In the genomic region with DNA sequence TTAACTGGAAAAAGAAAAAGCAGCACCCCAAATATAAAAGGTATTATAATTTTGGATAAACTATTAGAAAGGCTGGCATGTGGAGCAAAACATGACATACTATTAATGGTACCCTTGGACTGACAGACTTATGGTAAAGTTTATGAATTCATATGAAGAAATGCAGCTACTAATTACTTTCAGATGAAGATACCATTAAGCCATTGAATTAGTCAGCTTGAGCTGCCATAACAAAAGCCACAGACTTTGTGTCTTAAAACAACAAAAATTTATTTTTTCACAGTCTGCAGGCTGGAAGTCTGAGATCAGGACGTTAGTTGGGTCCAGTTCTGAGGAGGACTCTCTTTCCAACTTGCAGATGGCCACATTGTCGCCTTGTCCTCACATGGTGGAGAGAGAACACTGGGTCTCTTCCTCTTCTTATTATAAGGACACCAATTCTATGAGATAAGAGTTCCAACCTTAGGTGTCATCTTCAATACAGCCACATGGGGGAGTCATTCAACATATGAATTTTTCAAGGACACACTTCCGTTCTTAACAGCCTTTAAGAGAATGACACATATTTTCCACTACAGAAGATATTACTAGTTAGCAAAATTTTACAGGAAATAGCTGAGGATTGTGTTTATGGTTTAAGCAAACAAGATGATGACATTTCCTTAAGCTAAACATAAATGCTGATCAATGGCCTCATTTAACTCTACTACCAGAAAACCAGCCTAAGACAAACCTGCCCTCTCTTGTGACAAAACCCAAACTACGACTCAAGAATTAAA, we compare ENCODE assay signal across 8 cellular contexts. TPM values are rescaled to one million over a fixed set of nuclear protein-coding genes. Genes with fewer than 3 reads are reported as not detected.
DNase-seq lines count a peak whose midpoint lies in the region; TF ChIP-seq lines count a peak whose summit lies in the region.

No MANE protein-coding gene starts in this region.

- WGBS in H9 (ENCODE audit: extremely low coverage, insufficient read length, low lambda C conversion rate): no CpG with 5 or more reads among the region's 4 CpGs
- 22 to 30% (median 28%) methylated on average over 4 of the region's 4 CpGs for WGBS in adrenal gland, 4 donors

- no peak overlapping the region for H3T11ph ChIP-seq in H9 (ENCODE audit: low read length)

- H2AFZ ChIP-seq in H9 (ENCODE audit: low read length) (no peak overlapping the region), Karpas-422 (ENCODE audit: low read length) (peak overlapping the region; percentile 17)

- TF ChIP-seq POLR2A in adrenal gland (IDR thresholded peaks at IDR 0.05): no peak

- no peak overlapping the region for H3K23ac ChIP-seq in H9 (ENCODE audit: insufficient read length, low read depth, low read length)

- H3K9me3 ChIP-seq in cardiac muscle cell (ENCODE audit: low read depth) (no peaks in the 10 kb centered on the region), H9 (ENCODE audit: control insufficient read depth, low read depth, low read length) (no peaks in the 10 kb centered on the region), Karpas-422 (ENCODE audit: low read length) (no peaks in the 10 kb centered on the region), adrenal gland (replicated peaks in 1 of 3) (no peaks in the 10 kb centered on the region)

- H3K79me1 ChIP-seq in H9 (ENCODE audit: insufficient read depth, low read depth, low read length, poor library complexity, severe bottlenecking): no peaks in the 10 kb centered on the region

- H2BK20ac ChIP-seq in H9 (ENCODE audit: low read depth, low read length, poor library complexity, severe bottlenecking): no peak overlapping the region

- H3K9me2 ChIP-seq in Karpas-422 (replicated peaks; ENCODE audit: insufficient read depth, low read length): no peaks in the 10 kb centered on the region

- H3K4me3 ChIP-seq in cardiac muscle cell (no peak overlapping the region), Karpas-422 (ENCODE audit: low read length) (no peak overlapping the region), adrenal gland (no peak overlapping the region)

- H4K20me1 ChIP-seq in H9 (ENCODE audit: control insufficient read depth, insufficient read depth, insufficient read length) (no peaks in the 10 kb centered on the region), Karpas-422 (ENCODE audit: insufficient read depth, low read depth, low read length) (no peaks in the 10 kb centered on the region)

- no peaks in the 10 kb centered on the region for H3K27me3 Mint-ChIP-seq in H9 (ENCODE audit: low read depth)

- intact Hi-C loops in cardiac septum (cut with DNase I) (no loop called here), adrenal gland (cut with DNase I) (no loop called here)

- no peak overlapping the region for H3K27ac Mint-ChIP-seq in H9

- DNase-seq in cardiac muscle cell (ENCODE audit: low read depth in 1 of 2, low spot score in 1 of 2) (peak; percentile 60 to 88), cardiac septum (ENCODE audit: low spot score) (no peak), H9 (no peak), Karpas-422 (peak; percentile 96), RPMI8226 (peak; percentile 69), adrenal gland (peak in 6 of 7 donors; percentile 45 to 75 (median 58)), iPS DF 4.7 (ENCODE audit: extremely low read depth, low spot score) (peak; percentile 62)
- DNase-seq in stimulated activated CD4-positive, alpha-beta T cell treated with anti-CD3 and anti-CD28 coated beads, Interleukin-4, amount 100 ng/mL, for 24 hours: peak; percentile 66

- no peak overlapping the region for H3K14ac ChIP-seq in H9 (ENCODE audit: insufficient read depth, low read length)

- no peak overlapping the region for H2BK120ac ChIP-seq in H9 (ENCODE audit: low read depth, low read length, poor library complexity, severe bottlenecking)

- no peak overlapping the region for H3K4ac ChIP-seq in H9 (ENCODE audit: low read depth, low read length)

- H3K27me3 ChIP-seq in cardiac muscle cell (no peaks in the 10 kb centered on the region), H9 (ENCODE audit: insufficient read depth, low read length) (no peaks in the 10 kb centered on the region), Karpas-422 (ENCODE audit: low read length) (no peaks in the 10 kb centered on the region; the same call in 1 of the 2 replicates), adrenal gland (no peaks in the 10 kb centered on the region)

- no peak overlapping the region for H3K27ac ChIP-seq in cardiac muscle cell
- H3K27ac ChIP-seq in H9 (ENCODE audit: insufficient read length, low read depth, low read length): no peak overlapping the region
- no peak overlapping the region for H3K27ac ChIP-seq in Karpas-422 (ENCODE audit: low read length)
- H3K27ac ChIP-seq in adrenal gland: no peak overlapping the region

- no peak overlapping the region for H3K4me3 Mint-ChIP-seq in H9

- H3K36me3 Mint-ChIP-seq in H9 (ENCODE audit: insufficient read depth in 1 of 3, low read depth in 3 of 3): no peaks in the 10 kb centered on the region

- H2BK12ac ChIP-seq in H9 (ENCODE audit: insufficient read length, low read depth, low read length): no peak overlapping the region

- no peaks in the 10 kb centered on the region for H3K36me3 ChIP-seq in cardiac muscle cell
- H3K36me3 ChIP-seq in Karpas-422 (ENCODE audit: insufficient read depth, low read length): no peaks in the 10 kb centered on the region
- H3K36me3 ChIP-seq in adrenal gland (replicated peaks in 1 of 2): no peaks in the 10 kb centered on the region

- H2BK5ac ChIP-seq in H9 (ENCODE audit: insufficient read length, low read length): no peak overlapping the region

- H3K4me2 ChIP-seq in H9 (ENCODE audit: insufficient read depth, insufficient read length, low read length): no peak overlapping the region
- H3K4me2 ChIP-seq in Karpas-422 (ENCODE audit: low read depth, low read length, poor library complexity, severe bottlenecking): no peak overlapping the region

- no peak overlapping the region for H3K9ac ChIP-seq in H9 (ENCODE audit: extremely low read depth, insufficient read length, low read length)
- H3K9ac ChIP-seq in Karpas-422 (ENCODE audit: low read length): no peak overlapping the region

- H3K79me2 ChIP-seq in H9 (ENCODE audit: insufficient read depth, low read length): no peaks in the 10 kb centered on the region
- H3K79me2 ChIP-seq in Karpas-422 (ENCODE audit: low read length): no peaks in the 10 kb centered on the region

- TF ChIP-seq CTCF in cardiac muscle cell (IDR thresholded peaks at IDR 0.05; ENCODE audit: low read depth, low read length) (peak; percentile 67), H9 (conservative IDR thresholded peaks at IDR 0.05) (peak; percentile 74), adrenal gland (IDR thresholded peaks at IDR 0.05) (peak; percentile 52 to 84 (median 74))

- H4K8ac ChIP-seq in H9 (replicated peaks; ENCODE audit: insufficient read length, low read depth, low read length): no peak overlapping the region

- no peaks in the 10 kb centered on the region for H3K4me1 ChIP-seq in cardiac muscle cell (ENCODE audit: low read depth)
- no peaks in the 10 kb centered on the region for H3K4me1 ChIP-seq in H9 (ENCODE audit: insufficient read depth, low read length)
- H3K4me1 ChIP-seq in Karpas-422 (ENCODE audit: low read length): 0 out of 2 replicates have a peak, but pooled peaks cover 2% of the 10 kb centered on the region
- H3K4me1 ChIP-seq in adrenal gland (replicated peaks in 1 of 2): peaks cover 0 to 7% of the 10 kb centered on the region in 2 donors

- H4K5ac ChIP-seq in H9 (ENCODE audit: insufficient read length, low read depth, low read length): no peak overlapping the region

- no peak overlapping the region for H2BK15ac ChIP-seq in H9 (ENCODE audit: low read depth, low read length)

- H3K23me2 ChIP-seq in H9 (ENCODE audit: insufficient read length, low read depth, low read length, poor library complexity, severe bottlenecking): no peaks in the 10 kb centered on the region

- no peaks in the 10 kb centered on the region for H3K9me3 Mint-ChIP-seq in H9

- no peak overlapping the region for H3K18ac ChIP-seq in H9 (ENCODE audit: insufficient read length, low read depth, low read length)

- H3K4me1 Mint-ChIP-seq in H9: peaks cover 3% of the 10 kb centered on the region in 2 experiments

- no peak overlapping the region for H3K56ac ChIP-seq in H9 (ENCODE audit: insufficient read length, low read depth, low read length)

- H4K91ac ChIP-seq in H9 (ENCODE audit: insufficient read length, low read depth, low read length): no peak overlapping the region

- no peak overlapping the region for H2AK5ac ChIP-seq in H9 (ENCODE audit: insufficient read length, low read length)

RNA-seq across cellular contexts. Expression of gene DCUN1D5, which starts 56.1 kb away (rescaled TPM):
- total RNA-seq in cardiac muscle cell: 113 and 182 TPM in 2 replicates
- 75.5 and 101 TPM in 2 replicates for polyA plus RNA-seq in cardiac muscle cell
- total RNA-seq in cardiac septum: 19.9 TPM
- 86.7 and 89.3 TPM in 2 replicates for total RNA-seq in H9 (2021)
- 243 and 322 TPM in 2 replicates for total RNA-seq in Karpas-422 (2014; rRNA removed; shearing (Covaris generic); ENCODE audit: low replicate concordance)
- 10 to 100 TPM; 17.6 to 89.7 (median 26.5) TPM for total RNA-seq in adrenal gland
- polyA plus RNA-seq in adrenal gland: 10 to 100 TPM in 2 of 3 donors, 1 to 10 TPM in 1; 9.2 to 33.6 (median 11.7) TPM

Comparison
In these comparisons a context has a peak if more than half of its experiments do, and no peak if none do; other contexts are left out.
1. DNase-seq: peak in cardiac muscle cell (2 of 2), Karpas-422 (single experiment), RPMI8226 (single experiment), adrenal gland (6 of 7), iPS DF 4.7 (single experiment) and stimulated activated CD4-positive, alpha-beta T cell treated with anti-CD3 and anti-CD28 coated beads, Interleukin-4, amount 100 ng/mL, for 24 hours (single experiment); none in cardiac septum (single experiment) and H9 (single experiment).
2. Peak in every context shown above with its lines, with median percentiles within 50 percentile points of each other: CTCF ChIP-seq.